8 cellular contexts compared by ENCODE assay signal in genomic region chr5:61334224-61335196, GRCh38. TPM values are rescaled to one million over a fixed set of nuclear protein-coding genes. Genes with fewer than 3 reads are reported as not detected.
DNase-seq lines count a peak whose midpoint lies in the region; ATAC-seq and TF ChIP-seq lines count a peak whose summit lies in the region.

No MANE protein-coding gene starts in this region.

- H2AFZ ChIP-seq in ACC112 (ENCODE audit: low read length, unreplicated experiment): no peak overlapping the region

- H3K27me3 ChIP-seq in ACC112 (ENCODE audit: insufficient read depth, low read length): no peaks in the 10 kb centered on the region
- peaks cover 59% of the 10 kb centered on the region for H3K27me3 ChIP-seq in HUES48 (ENCODE audit: control insufficient read depth, insufficient read depth, low read length)
- no peaks in the 10 kb centered on the region for H3K27me3 ChIP-seq in breast epithelium
- H3K27me3 ChIP-seq in upper lobe of left lung: no peaks in the 10 kb centered on the region

- peak overlapping the region; percentile 85 for H3K4me3 ChIP-seq in ACC112 (ENCODE audit: low read depth, low read length)
- H3K4me3 ChIP-seq in HUES48 (ENCODE audit: low read depth, low read length): peak overlapping the region; percentile 71
- peak overlapping the region; percentile 90 to 100 (median 95) for H3K4me3 ChIP-seq in breast epithelium
- peak overlapping the region; percentile 40 to 84 (median 78) for H3K4me3 ChIP-seq in upper lobe of left lung

- no peak for TF ChIP-seq POLR2A in breast epithelium (IDR thresholded peaks at IDR 0.05)
- no peak for TF ChIP-seq POLR2A in upper lobe of left lung (IDR thresholded peaks at IDR 0.05)

- 39 to 49% methylated on average over 12 of the region's 12 CpGs for WGBS in upper lobe of left lung, 2 donors

- H3K9me3 ChIP-seq in HUES48 (ENCODE audit: control insufficient read depth, insufficient read depth, low read length): no peaks in the 10 kb centered on the region
- no peaks in the 10 kb centered on the region for H3K9me3 ChIP-seq in breast epithelium
- H3K9me3 ChIP-seq in upper lobe of left lung: no peaks in the 10 kb centered on the region

- H3K36me3 ChIP-seq in ACC112 (ENCODE audit: insufficient read depth, low read length) (peaks cover 4% of the 10 kb centered on the region; the same call in 1 of the 2 replicates), HUES48 (ENCODE audit: control insufficient read depth, insufficient read depth, low read length) (no peaks in the 10 kb centered on the region), breast epithelium (no peaks in the 10 kb centered on the region), upper lobe of left lung (no peaks in the 10 kb centered on the region)

- TF ChIP-seq CTCF in breast epithelium (IDR thresholded peaks at IDR 0.05) (no peak), upper lobe of left lung (IDR thresholded peaks at IDR 0.05) (no peak)

- H3K27ac ChIP-seq in ACC112 (ENCODE audit: low read depth, low read length) (no peak overlapping the region; the same call in 1 of the 2 replicates), HUES48 (ENCODE audit: low read depth, low read length) (no peak overlapping the region), breast epithelium (no peak overlapping the region), upper lobe of left lung (peak overlapping the region in 2 of 4 donors; percentile 93)

- H3K79me2 ChIP-seq in ACC112 (ENCODE audit: control insufficient read depth, insufficient read depth, low read length, unreplicated experiment): peaks cover 67% of the 10 kb centered on the region

- H3K4me1 ChIP-seq in ACC112 (ENCODE audit: control insufficient read depth, insufficient read depth, low read length, unreplicated experiment) (peaks cover 15% of the 10 kb centered on the region), HUES48 (ENCODE audit: control insufficient read depth, insufficient read depth, low read length) (peaks cover 19% of the 10 kb centered on the region), breast epithelium (peaks cover 0 to 8% of the 10 kb centered on the region in 2 donors), upper lobe of left lung (peaks cover 21 to 38% (median 25%) of the 10 kb centered on the region in 4 donors)

- DNase-seq in breast epithelium (ENCODE audit: low spot score in 2 of 2) (no peak), medulla oblongata (ENCODE audit: extremely low spot score) (peak; percentile 68), upper lobe of left lung (no peak), NCI-H2107 treated with DMSO at 0.1 percent for 48 hours (lab: John Stamatoyannopoulos, UW; ENCODE audit: unreplicated experiment) (no peak), RPMI8226 (no peak)
- no peak for DNase-seq in activated CD8-positive, alpha-beta memory T cell treated with anti-CD3 and anti-CD28 coated beads, Interleukin-2, amount 50 U/mL, for 4 hours

- ATAC-seq in upper lobe of left lung (ENCODE audit: low FRiP score in 2 of 2): no peak

- TF ChIP-seq EP300 in upper lobe of left lung (IDR thresholded peaks at IDR 0.05): no peak

- no peak overlapping the region for H3K9ac ChIP-seq in HUES48 (ENCODE audit: low read depth, low read length)

- intact Hi-C loops in breast epithelium (cut with DNase I; ENCODE audit: low total_unique reads): no loop called here

RNA-seq across cellular contexts. Expression of gene ZSWIM6, which starts 2.5 kb away (rescaled TPM):
- 10 to 100 TPM; 10.2 to 16.8 (median 11.2) TPM for total RNA-seq in breast epithelium
- 10 to 100 TPM; 10.5 to 22.3 (median 15.7) TPM for total RNA-seq in upper lobe of left lung
